8 cellular contexts compared by ENCODE assay signal in genomic region chr4:169756971-169757574, GRCh38. TPM values are rescaled to one million over a fixed set of nuclear protein-coding genes. Genes with fewer than 3 reads are reported as not detected.
DNase-seq lines count a peak whose midpoint lies in the region; ATAC-seq and TF ChIP-seq lines count a peak whose summit lies in the region.

No MANE protein-coding gene starts in this region.

- intact Hi-C loops in dorsolateral prefrontal cortex (cut with DNase I) = loop anchor here (10.0 kb wide), 1 partner anchor 142 kb away; the partner anchor contains the start of gene NEK1 (in 2 of the 2)

- TF ChIP-seq CTCF in GM13977 (IDR thresholded peaks at IDR 0.05; ENCODE audit: extremely low read depth, insufficient read depth, missing control alignments) = no peak
- no peak for TF ChIP-seq CTCF in HEK293 (tag by site-specific recombination; IDR thresholded peaks at IDR 0.05)
- no peak for TF ChIP-seq CTCF in dorsolateral prefrontal cortex (IDR thresholded peaks at IDR 0.05 in 54 of 56, conservative IDR thresholded peaks at IDR 0.05 in 2 of 56; ENCODE audit: low read depth in 1 of 56, partially characterized antibody in 56 of 56)

- no peaks in the 10 kb centered on the region for H3K27me3 ChIP-seq in NT2/D1 (ENCODE audit: insufficient read depth, insufficient read length)
- H3K27me3 ChIP-seq in dorsolateral prefrontal cortex = no peaks in the 10 kb centered on the region

- H3K27ac ChIP-seq in HEK293 (ENCODE audit: extremely low read depth, low read depth, low read length) (peak overlapping the region; percentile 68), dorsolateral prefrontal cortex (peak overlapping the region in 49 of 59 donors; percentile 2 to 90 (median 78))

- H3K9me3 ChIP-seq in HEK293 (ENCODE audit: control insufficient read depth, insufficient read depth, low read depth, low read length) = no peaks in the 10 kb centered on the region
- no peaks in the 10 kb centered on the region for H3K9me3 ChIP-seq in NT2/D1 (ENCODE audit: insufficient read depth, low read length)

- H3K4me3 ChIP-seq in HEK293 (ENCODE audit: low read depth, low read length) (peak overlapping the region; percentile 73), NT2/D1 (ENCODE audit: insufficient read length, low read depth) (peak overlapping the region; percentile 76), dorsolateral prefrontal cortex (peak overlapping the region; percentile 62 to 97 (median 85))

- CTCF ChIA-PET in HEK293 (lab: Yijun Ruan, JAX) = no interaction called here

- ATAC-seq in naive B cell (ENCODE audit: low read depth in 2 of 2) = no peak

- H3K9me3 Mint-ChIP-seq in naive B cell = no peaks in the 10 kb centered on the region

- no peaks in the 10 kb centered on the region for H3K27me3 Mint-ChIP-seq in naive B cell

- DNase-seq in GM13977 (ENCODE audit: low spot score) (peak; percentile 17), NT2/D1 (ENCODE audit: low read depth, low spot score) (no peak), dorsolateral prefrontal cortex (no peak), naive B cell (no peak), HuH-7.5 (ENCODE audit: low spot score) (no peak), AG20443 (ENCODE audit: low spot score) (no peak), OCI-M2 (lab: John Stamatoyannopoulos, UW; ENCODE audit: unreplicated experiment) (no peak)

- H3K36me3 ChIP-seq in HEK293 (ENCODE audit: control insufficient read depth in 2 of 2, insufficient read depth in 1 of 2, low read length in 2 of 2) (peaks cover 8% of the 10 kb centered on the region in 2 experiments; a peak in 2 of 3 replicates), NT2/D1 (ENCODE audit: insufficient read depth, insufficient read length, low read length) (peaks cover 11% of the 10 kb centered on the region)

- peaks cover 19 to 31% (median 25%) of the 10 kb centered on the region in 3 donors for H3K4me1 Mint-ChIP-seq in naive B cell

- peak overlapping the region; percentile 3 to 93 (median 78) for H3K27ac Mint-ChIP-seq in naive B cell

- H3K36me3 Mint-ChIP-seq in naive B cell = peaks cover 0 to 5% of the 10 kb centered on the region in 2 donors

- H3K4me3 Mint-ChIP-seq in naive B cell = peak overlapping the region; percentile 79 to 94 (median 88)

- POLR2A ChIA-PET in HEK293 (lab: Yijun Ruan, JAX) = interaction anchor here (1.0 to 1.2 kb wide), 3 partner anchors 9 to 144 kb away, joined by 3 to 5 read pairs (median 3); no protein-coding TSS in a partner anchor

- in situ Hi-C loops in GM13977 (cut with MboI; ENCODE audit: low pct_unique_long_range_greater_than_20kb, low sequenced_read_pairs, unreplicated experiment) = no loop called here

- peak overlapping the region; percentile 85 for H3K9ac ChIP-seq in NT2/D1 (ENCODE audit: insufficient read length, low read depth)

- H3K4me1 ChIP-seq in HEK293 (ENCODE audit: control insufficient read depth, insufficient read depth, low read length) = no peaks in the 10 kb centered on the region
- H3K4me1 ChIP-seq in NT2/D1 (ENCODE audit: insufficient read depth, insufficient read length) = no peaks in the 10 kb centered on the region

TF ChIP-seq in HEK293, 187 proteins besides CTCF, POLR2A, EP300 and RAD21:
- no peak for TF ChIP-seq ZNF610 (tag by site-specific recombination; IDR thresholded peaks at IDR 0.05; ENCODE audit: borderline replicate concordance)
- TF ChIP-seq ZNF560 (tag by site-specific recombination; IDR thresholded peaks at IDR 0.05; ENCODE audit: borderline replicate concordance) = no peak
- TF ChIP-seq KLF17 (tag by site-specific recombination; IDR thresholded peaks at IDR 0.05) = no peak
- no peak for TF ChIP-seq SP2 (tag by site-specific recombination; IDR thresholded peaks at IDR 0.05)
- TF ChIP-seq ZNF335 (tag by site-specific recombination; conservative IDR thresholded peaks at IDR 0.05) = no peak; the same call in none of the 2 replicates
- TF ChIP-seq ZBTB1 (tag by site-specific recombination; IDR thresholded peaks at IDR 0.05) = no peak
- no peak for TF ChIP-seq ZNF133 (tag by site-specific recombination; IDR thresholded peaks at IDR 0.05)
- no peak for TF ChIP-seq ZNF544 (tag by site-specific recombination; IDR thresholded peaks at IDR 0.05)
- no peak for TF ChIP-seq ZNF10 (tag by site-specific recombination; IDR thresholded peaks at IDR 0.05)
- no peak for TF ChIP-seq ZBTB21 (tag by site-specific recombination; IDR thresholded peaks at IDR 0.05)
- no peak for TF ChIP-seq ZBTB6 (tag by site-specific recombination; IDR thresholded peaks at IDR 0.05)
- no peak for TF ChIP-seq ZNF701 (tag by site-specific recombination; IDR thresholded peaks at IDR 0.05)
- TF ChIP-seq KLF16 (tag by site-specific recombination; IDR thresholded peaks at IDR 0.05) = no peak
- TF ChIP-seq KLF8 (tag by site-specific recombination; IDR thresholded peaks at IDR 0.05) = no peak
- TF ChIP-seq ZNF830 (tag by site-specific recombination; IDR thresholded peaks at IDR 0.05; ENCODE audit: low read depth) = no peak
- no peak for TF ChIP-seq KLF7 (tag by site-specific recombination; IDR thresholded peaks at IDR 0.05; ENCODE audit: borderline replicate concordance)
- TF ChIP-seq ZNF514 (tag by site-specific recombination; IDR thresholded peaks at IDR 0.05) = no peak
- TF ChIP-seq ZBTB8A (tag by site-specific recombination; IDR thresholded peaks at IDR 0.05) = no peak
- no peak for TF ChIP-seq ZNF654 (tag by site-specific recombination; IDR thresholded peaks at IDR 0.05; ENCODE audit: low read depth)
- TF ChIP-seq GLIS1 (tag by site-specific recombination; IDR thresholded peaks at IDR 0.05) = no peak

RNA-seq across cellular contexts. Expression of gene HPF1, which starts 0.7 kb away (rescaled TPM):
- total RNA-seq in dorsolateral prefrontal cortex = 10 to 100 TPM; 12.5 to 45.8 (median 29.3) TPM
- polyA plus RNA-seq in naive B cell (ENCODE audit: low read depth in 6 of 6) = 10 to 100 TPM; 24.8 to 42.4 (median 30.6) TPM
